Comparison of ENCODE assay signal across 8 cellular contexts in the genomic region with DNA sequence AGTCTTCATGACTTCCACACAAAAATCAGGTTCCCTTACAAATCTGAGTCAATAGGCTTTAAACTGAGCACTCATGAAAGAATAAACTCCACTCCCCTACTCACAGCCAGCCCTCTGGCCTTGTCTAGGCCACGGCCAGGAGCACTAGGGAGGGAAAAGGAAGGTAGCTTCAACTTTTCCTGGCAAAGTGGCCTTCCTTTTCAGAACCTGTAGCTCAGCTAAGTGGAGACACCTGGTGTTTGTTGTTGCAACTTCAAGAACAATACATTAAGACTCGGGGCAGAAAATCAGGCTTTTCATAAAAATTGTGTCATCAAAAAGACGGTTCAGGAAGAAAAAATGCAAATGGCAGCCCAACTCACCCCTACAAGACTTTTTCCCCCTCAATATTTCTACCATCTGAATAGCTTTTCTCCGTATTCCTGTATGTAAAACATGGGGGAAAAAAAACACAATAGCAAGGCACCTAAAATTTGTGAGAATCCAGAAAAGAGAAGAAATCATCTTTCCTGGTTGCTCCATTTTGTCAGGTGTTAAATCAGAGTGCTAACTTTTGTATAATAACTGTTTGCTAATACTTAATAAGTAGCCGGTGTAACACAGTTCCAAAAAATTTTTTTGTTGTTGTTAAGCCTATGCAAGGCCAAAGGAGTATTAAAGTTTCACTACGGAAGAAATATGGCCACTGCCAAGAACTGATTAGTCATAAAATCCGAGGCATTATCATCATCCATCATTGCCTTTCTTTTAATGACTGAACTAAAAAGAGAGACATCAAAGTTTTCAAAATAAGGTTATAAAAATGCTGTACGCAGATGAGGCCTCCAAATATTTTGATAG.
DNase-seq lines count a peak whose midpoint lies in the region; ATAC-seq and TF ChIP-seq lines count a peak whose summit lies in the region.

No MANE protein-coding gene starts in this region.

- intact Hi-C loops in activated CD4-positive, alpha-beta T cell treated with anti-CD3 and anti-CD28 coated beads for 36 hours (cut with DNase I, micrococcal nuclease): loop anchor here (1.0 to 10.0 kb wide), 3 partner anchors 84 to 690 kb away; no protein-coding TSS in a partner anchor
- intact Hi-C loops in sciatic nerve (cut with DNase I): no loop called here

- H3K9me2 ChIP-seq in SU-DHL-6 (replicated peaks; ENCODE audit: insufficient read depth, low read length): no peaks in the 10 kb centered on the region

- no peaks in the 10 kb centered on the region for H3K27me3 ChIP-seq in SU-DHL-6 (ENCODE audit: low read length)

- H3K36me3 ChIP-seq in SU-DHL-6 (ENCODE audit: low read length): no peaks in the 10 kb centered on the region

- peak overlapping the region; percentile 15 for H3K27ac Mint-ChIP-seq in activated CD4-positive, alpha-beta T cell treated with anti-CD3 and anti-CD28 coated beads for 36 hours
- no peak overlapping the region for H3K27ac Mint-ChIP-seq in stimulated activated effector memory CD8-positive, alpha-beta T cell treated with anti-CD3 and anti-CD28 coated beads, Interleukin-12 subunit alpha, Interleukin-12 subunit beta, amount 100 ng/mL, for 72 hours

- no peak overlapping the region for H3K4me2 ChIP-seq in SU-DHL-6 (ENCODE audit: low read depth, low read length, poor library complexity, severe bottlenecking)

- no peaks in the 10 kb centered on the region for H4K20me1 ChIP-seq in SU-DHL-6 (ENCODE audit: low read depth, low read length)

- H3K4me3 ChIP-seq in SU-DHL-6 (ENCODE audit: insufficient read depth, low read length, poor library complexity, severe bottlenecking): no peak overlapping the region

- no peaks in the 10 kb centered on the region for H3F3A ChIP-seq in SU-DHL-6 (ENCODE audit: insufficient read depth)

- no peak overlapping the region for H3K9ac ChIP-seq in SU-DHL-6 (ENCODE audit: low read length)

- H3K9me3 ChIP-seq in SU-DHL-6 (ENCODE audit: insufficient read depth, low read length): no peaks in the 10 kb centered on the region

- peaks cover 24% of the 10 kb centered on the region for H3K4me1 Mint-ChIP-seq in activated CD4-positive, alpha-beta T cell treated with anti-CD3 and anti-CD28 coated beads for 36 hours
- H3K4me1 Mint-ChIP-seq in stimulated activated effector memory CD8-positive, alpha-beta T cell treated with anti-CD3 and anti-CD28 coated beads, Interleukin-12 subunit alpha, Interleukin-12 subunit beta, amount 100 ng/mL, for 72 hours: no peaks in the 10 kb centered on the region

- peak; percentile 8 for DNase-seq in activated CD4-positive, alpha-beta T cell treated with anti-CD3 and anti-CD28 coated beads for 36 hours
- no peak for DNase-seq in activated CD4-positive, alpha-beta T cell treated with anti-CD3 and anti-CD28 coated beads, Interleukin-2, amount 50 U/mL, for 1 hour
- DNase-seq in glomerular endothelial cell (ENCODE audit: extremely low read depth, low read depth, low spot score) (peak; percentile 75), sciatic nerve (ENCODE audit: low spot score) (no peak)
- no peak for DNase-seq in stimulated activated effector memory CD8-positive, alpha-beta T cell treated with anti-CD3 and anti-CD28 coated beads, Interleukin-12 subunit alpha, Interleukin-12 subunit beta, amount 100 ng/mL, for 72 hours (ENCODE audit: low spot score in 2 of 2)
- DNase-seq in effector CD8-positive, alpha-beta T cell (lab: John Stamatoyannopoulos, UW): no peak

- no peaks in the 10 kb centered on the region for H3K27me3 Mint-ChIP-seq in activated CD4-positive, alpha-beta T cell treated with anti-CD3 and anti-CD28 coated beads for 36 hours

- CTCF ChIA-PET in activated CD4-positive, alpha-beta T cell treated with anti-CD3 and anti-CD28 coated beads for 36 hours (lab: Charles Lee): interaction anchor here (0.6 to 3.2 kb wide), 11 partner anchors 9 to 901 kb away, joined by 3 to 19 read pairs (median 3); no protein-coding TSS in a partner anchor

- no peaks in the 10 kb centered on the region for H3K9me3 Mint-ChIP-seq in activated CD4-positive, alpha-beta T cell treated with anti-CD3 and anti-CD28 coated beads for 36 hours (ENCODE audit: low read depth)
- no peaks in the 10 kb centered on the region for H3K9me3 Mint-ChIP-seq in stimulated activated effector memory CD8-positive, alpha-beta T cell treated with anti-CD3 and anti-CD28 coated beads, Interleukin-12 subunit alpha, Interleukin-12 subunit beta, amount 100 ng/mL, for 72 hours

- ATAC-seq in activated CD4-positive, alpha-beta T cell treated with anti-CD3 and anti-CD28 coated beads for 36 hours: peak; percentile 26
- peak; percentile 53 for ATAC-seq in HG02981 (IDR thresholded peaks at IDR 0.05; ENCODE audit: unreplicated experiment)
- peak; percentile 43 for ATAC-seq in stimulated activated effector memory CD8-positive, alpha-beta T cell treated with anti-CD3 and anti-CD28 coated beads, Interleukin-12 subunit alpha, Interleukin-12 subunit beta, amount 100 ng/mL, for 72 hours
- ATAC-seq in sciatic nerve: no peak

- POLR2A ChIA-PET in activated CD4-positive, alpha-beta T cell treated with anti-CD3 and anti-CD28 coated beads for 36 hours (lab: Charles Lee): no interaction called here

- H3K79me2 ChIP-seq in SU-DHL-6 (ENCODE audit: insufficient read depth, low read length): no peaks in the 10 kb centered on the region

- H3K27ac ChIP-seq in SU-DHL-6 (ENCODE audit: low read depth, low read length): no peak overlapping the region

- H2AFZ ChIP-seq in SU-DHL-6 (ENCODE audit: low read depth, low read length, severe bottlenecking): peak overlapping the region; percentile 63

- no peaks in the 10 kb centered on the region for H3K36me3 Mint-ChIP-seq in activated CD4-positive, alpha-beta T cell treated with anti-CD3 and anti-CD28 coated beads for 36 hours (ENCODE audit: low read depth)
- no peaks in the 10 kb centered on the region for H3K36me3 Mint-ChIP-seq in stimulated activated effector memory CD8-positive, alpha-beta T cell treated with anti-CD3 and anti-CD28 coated beads, Interleukin-12 subunit alpha, Interleukin-12 subunit beta, amount 100 ng/mL, for 72 hours

- TF ChIP-seq CTCF in SU-DHL-6 (IDR thresholded peaks at IDR 0.05; ENCODE audit: insufficient read depth, low read length, poor library complexity, severe bottlenecking): peak; percentile 40

- no peak overlapping the region for H3K4me3 Mint-ChIP-seq in activated CD4-positive, alpha-beta T cell treated with anti-CD3 and anti-CD28 coated beads for 36 hours
- H3K4me3 Mint-ChIP-seq in stimulated activated effector memory CD8-positive, alpha-beta T cell treated with anti-CD3 and anti-CD28 coated beads, Interleukin-12 subunit alpha, Interleukin-12 subunit beta, amount 100 ng/mL, for 72 hours: no peak overlapping the region

Comparison
In these comparisons a context has a peak if more than half of its experiments do, and no peak if none do; other contexts are left out.
1. DNase-seq: peak in activated CD4-positive, alpha-beta T cell treated with anti-CD3 and anti-CD28 coated beads for 36 hours (single experiment) and glomerular endothelial cell (single experiment); none in activated CD4-positive, alpha-beta T cell treated with anti-CD3 and anti-CD28 coated beads, Interleukin-2, amount 50 U/mL, for 1 hour (single experiment), stimulated activated effector memory CD8-positive, alpha-beta T cell treated with anti-CD3 and anti-CD28 coated beads, Interleukin-12 subunit alpha, Interleukin-12 subunit beta, amount 100 ng/mL, for 72 hours (0 of 2), effector CD8-positive, alpha-beta T cell (single experiment) and sciatic nerve (single experiment).